Comparison of ENCODE assay signal across 11 cellular contexts in the genomic region with DNA sequence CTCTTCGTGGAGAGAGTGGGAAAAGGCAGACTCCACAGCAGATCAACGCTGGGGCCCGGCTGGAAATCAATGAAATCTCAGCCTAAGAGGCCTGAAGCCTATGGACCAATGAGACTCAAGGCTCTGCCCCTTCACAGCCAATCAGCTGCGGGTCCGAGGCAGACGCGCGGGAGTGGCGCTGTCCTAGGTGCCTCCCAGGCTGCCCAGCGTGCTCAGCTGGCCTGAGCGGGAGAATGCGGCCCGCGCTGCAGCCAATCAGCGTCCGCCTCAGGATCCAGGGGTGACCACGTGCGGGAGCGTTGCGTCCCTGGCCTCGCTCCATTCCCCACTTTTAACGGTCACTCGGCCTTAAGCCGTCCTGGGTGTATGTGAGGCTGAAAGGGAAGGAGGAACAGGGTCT. TPM values are rescaled to one million over a fixed set of nuclear protein-coding genes. Genes with fewer than 3 reads are reported as not detected.
DNase-seq lines count a peak whose midpoint lies in the region; ATAC-seq, FAIRE-seq and TF ChIP-seq lines count a peak whose summit lies in the region.
"Had no signal": no experiment of that assay in that cellular context is flagged by ENCODE, and none has a peak within 500 bp of the region (broad histone marks: within the 10 kb centered on the region; RNA-seq: fewer than 3 reads in every experiment).

A gene with protein sequence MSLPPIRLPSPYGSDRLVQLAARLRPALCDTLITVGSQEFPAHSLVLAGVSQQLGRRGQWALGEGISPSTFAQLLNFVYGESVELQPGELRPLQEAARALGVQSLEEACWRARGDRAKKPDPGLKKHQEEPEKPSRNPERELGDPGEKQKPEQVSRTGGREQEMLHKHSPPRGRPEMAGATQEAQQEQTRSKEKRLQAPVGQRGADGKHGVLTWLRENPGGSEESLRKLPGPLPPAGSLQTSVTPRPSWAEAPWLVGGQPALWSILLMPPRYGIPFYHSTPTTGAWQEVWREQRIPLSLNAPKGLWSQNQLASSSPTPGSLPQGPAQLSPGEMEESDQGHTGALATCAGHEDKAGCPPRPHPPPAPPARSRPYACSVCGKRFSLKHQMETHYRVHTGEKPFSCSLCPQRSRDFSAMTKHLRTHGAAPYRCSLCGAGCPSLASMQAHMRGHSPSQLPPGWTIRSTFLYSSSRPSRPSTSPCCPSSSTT (plus strand): TSS at position 341 of the 400 bp plus-strand sequence. CDS start 10,069 bp downstream, outside the sequence.

- H3K9me3 Mint-ChIP-seq in WTC11 = peaks cover 5% of the 10 kb centered on the region

- no peaks in the 10 kb centered on the region; the same call in 1 of the 2 replicates for H3K4me1 Mint-ChIP-seq in WTC11

- peaks cover 46% of the 10 kb centered on the region for H3K27me3 Mint-ChIP-seq in WTC11 (ENCODE audit: low read depth)

- no peak within 1 kb of the TSS for H3K4me3 Mint-ChIP-seq in WTC11

- peak; percentile 51 for DNase-seq in AG10803 (ENCODE audit: low read depth)
- DNase-seq in GM12892 (ENCODE audit: insufficient read length) = peak; percentile 21
- DNase-seq in WTC11 (ENCODE audit: low spot score) = peak; percentile 83
- peak; percentile 76 for DNase-seq in fibroblast of villous mesenchyme (ENCODE audit: low read depth)
- no peak for DNase-seq in NCI-H1105 (lab: John Stamatoyannopoulos, UW)
- DNase-seq: GDM1, sigmoid colon had no signal

- TF ChIP-seq CTCF in AG10803 (conservative IDR thresholded peaks at IDR 0.05; ENCODE audit: low read length) (no peak), WTC11 (IDR thresholded peaks at IDR 0.05) (no peak), fibroblast of villous mesenchyme (IDR thresholded peaks at IDR 0.05; ENCODE audit: insufficient read depth, low read depth, low read length) (no peak)

- peak; percentile 54 for ATAC-seq in WTC11
- no peak for ATAC-seq in HG03175 (IDR thresholded peaks at IDR 0.05; ENCODE audit: unreplicated experiment)
- ATAC-seq in GM19397 (IDR thresholded peaks at IDR 0.05; ENCODE audit: unreplicated experiment) = no peak
- ATAC-seq in HG02588 (IDR thresholded peaks at IDR 0.05; ENCODE audit: unreplicated experiment) = no peak

- POLR2A ChIA-PET in WTC11 (lab: Charles Lee) = interaction anchor here (3.1 kb wide), 1 partner anchor 9 kb away, joined by 14 read pairs; no protein-coding TSS in a partner anchor

- no peaks in the 10 kb centered on the region for H3K36me3 Mint-ChIP-seq in WTC11

- H3K4me3 ChIP-seq in AG10803 (ENCODE audit: low read length) (no peak within 1 kb of the TSS), fibroblast of villous mesenchyme (ENCODE audit: low read depth, low read length) (no peak within 1 kb of the TSS)

- TF ChIP-seq POLR2A in GM12892 (IDR thresholded peaks at IDR 0.05; ENCODE audit: low read depth, low read length) = no peak

- CTCF ChIA-PET in WTC11 (lab: Charles Lee) = interaction anchor here (1.2 to 2.8 kb wide), 3 partner anchors 10 to 146 kb away, joined by 4 to 16 read pairs (median 15); no protein-coding TSS in a partner anchor

- no peak for FAIRE-seq in GM12892 (lab: Jason Lieb, UNC)
- FAIRE-seq: RCC 7860 had no signal

- no peak within 1 kb of the TSS for H3K27ac Mint-ChIP-seq in WTC11

TF ChIP-seq in WTC11, 78 proteins besides CTCF, POLR2A, EP300 and RAD21 (continues in another document):
- TF ChIP-seq SP1 (CRISPR knock-in tag; conservative IDR thresholded peaks at IDR 0.05) (peak; percentile 74), NFYB (CRISPR knock-in tag; conservative IDR thresholded peaks at IDR 0.05; ENCODE audit: low read depth) (peak; percentile 90), ESRRA (CRISPR knock-in tag; IDR thresholded peaks at IDR 0.05; ENCODE audit: borderline replicate concordance) (peak; percentile 89), ZNF232 (CRISPR knock-in tag; IDR thresholded peaks at IDR 0.05) (peak; percentile 88; the same call in 1 of the 2 replicates)
- TF ChIP-seq, protein P1, sequence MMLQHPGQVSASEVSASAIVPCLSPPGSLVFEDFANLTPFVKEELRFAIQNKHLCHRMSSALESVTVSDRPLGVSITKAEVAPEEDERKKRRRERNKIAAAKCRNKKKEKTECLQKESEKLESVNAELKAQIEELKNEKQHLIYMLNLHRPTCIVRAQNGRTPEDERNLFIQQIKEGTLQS (CRISPR knock-in tag; conservative IDR thresholded peaks at IDR 0.05) = peak; percentile 83
- TF ChIP-seq, protein P2, sequence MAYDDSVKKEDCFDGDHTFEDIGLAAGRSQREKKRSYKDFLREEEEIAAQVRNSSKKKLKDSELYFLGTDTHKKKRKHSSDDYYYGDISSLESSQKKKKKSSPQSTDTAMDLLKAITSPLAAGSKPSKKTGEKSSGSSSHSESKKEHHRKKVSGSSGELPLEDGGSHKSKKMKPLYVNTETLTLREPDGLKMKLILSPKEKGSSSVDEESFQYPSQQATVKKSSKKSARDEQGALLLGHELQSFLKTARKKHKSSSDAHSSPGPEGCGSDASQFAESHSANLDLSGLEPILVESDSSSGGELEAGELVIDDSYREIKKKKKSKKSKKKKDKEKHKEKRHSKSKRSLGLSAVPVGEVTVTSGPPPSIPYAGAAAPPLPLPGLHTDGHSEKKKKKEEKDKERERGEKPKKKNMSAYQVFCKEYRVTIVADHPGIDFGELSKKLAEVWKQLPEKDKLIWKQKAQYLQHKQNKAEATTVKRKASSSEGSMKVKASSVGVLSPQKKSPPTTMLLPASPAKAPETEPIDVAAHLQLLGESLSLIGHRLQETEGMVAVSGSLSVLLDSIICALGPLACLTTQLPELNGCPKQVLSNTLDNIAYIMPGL (CRISPR knock-in tag; IDR thresholded peaks at IDR 0.05) = peak; percentile 71; the same call in 1 of the 2 replicates
- TF ChIP-seq, protein P3, sequence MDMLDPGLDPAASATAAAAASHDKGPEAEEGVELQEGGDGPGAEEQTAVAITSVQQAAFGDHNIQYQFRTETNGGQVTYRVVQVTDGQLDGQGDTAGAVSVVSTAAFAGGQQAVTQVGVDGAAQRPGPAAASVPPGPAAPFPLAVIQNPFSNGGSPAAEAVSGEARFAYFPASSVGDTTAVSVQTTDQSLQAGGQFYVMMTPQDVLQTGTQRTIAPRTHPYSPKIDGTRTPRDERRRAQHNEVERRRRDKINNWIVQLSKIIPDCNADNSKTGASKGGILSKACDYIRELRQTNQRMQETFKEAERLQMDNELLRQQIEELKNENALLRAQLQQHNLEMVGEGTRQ (CRISPR knock-in tag; IDR thresholded peaks at IDR 0.05) = peak; percentile 79
- TF ChIP-seq, protein P4, sequence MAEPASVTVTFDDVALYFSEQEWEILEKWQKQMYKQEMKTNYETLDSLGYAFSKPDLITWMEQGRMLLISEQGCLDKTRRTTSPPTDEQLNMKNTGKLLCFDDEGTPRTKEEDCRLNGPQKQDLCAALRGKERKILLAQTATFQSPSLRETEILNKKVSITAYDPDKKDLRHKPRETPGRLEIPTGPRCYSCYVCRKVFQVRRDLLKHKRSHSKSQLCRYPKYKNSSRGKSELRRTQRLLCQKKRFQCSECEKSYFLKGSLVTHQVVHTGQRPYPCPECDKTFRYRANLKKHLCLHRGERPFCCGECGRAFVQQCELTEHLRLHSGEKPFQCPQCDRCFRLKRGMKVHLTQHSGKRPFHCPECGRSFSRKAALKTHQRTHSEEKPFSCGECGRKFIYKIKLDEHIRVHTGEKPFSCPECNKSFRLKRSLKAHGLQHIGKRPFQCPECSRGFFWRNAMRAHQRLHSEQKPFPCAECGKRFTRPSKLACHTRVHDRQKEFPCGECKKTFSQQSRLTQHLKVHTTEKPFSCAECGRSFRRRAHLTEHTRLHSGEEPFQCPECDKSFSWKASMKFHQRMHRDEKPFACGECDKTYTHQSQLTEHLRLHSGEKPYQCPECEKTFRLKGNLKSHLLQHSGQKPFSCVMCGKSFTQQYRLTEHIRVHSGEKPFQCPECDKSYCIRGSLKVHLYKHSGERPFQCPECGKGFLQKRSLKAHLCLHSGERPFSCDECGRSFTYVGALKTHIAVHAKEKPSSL (CRISPR knock-in tag; conservative IDR thresholded peaks at IDR 0.05) = no peak
- TF ChIP-seq, protein P5, sequence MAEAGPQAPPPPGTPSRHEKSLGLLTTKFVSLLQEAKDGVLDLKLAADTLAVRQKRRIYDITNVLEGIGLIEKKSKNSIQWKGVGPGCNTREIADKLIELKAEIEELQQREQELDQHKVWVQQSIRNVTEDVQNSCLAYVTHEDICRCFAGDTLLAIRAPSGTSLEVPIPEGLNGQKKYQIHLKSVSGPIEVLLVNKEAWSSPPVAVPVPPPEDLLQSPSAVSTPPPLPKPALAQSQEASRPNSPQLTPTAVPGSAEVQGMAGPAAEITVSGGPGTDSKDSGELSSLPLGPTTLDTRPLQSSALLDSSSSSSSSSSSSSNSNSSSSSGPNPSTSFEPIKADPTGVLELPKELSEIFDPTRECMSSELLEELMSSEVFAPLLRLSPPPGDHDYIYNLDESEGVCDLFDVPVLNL (CRISPR knock-in tag; IDR thresholded peaks at IDR 0.05; ENCODE audit: borderline replicate concordance, low read depth) = peak; percentile 87; the same call in 1 of the 2 replicates
- TF ChIP-seq, protein P6, sequence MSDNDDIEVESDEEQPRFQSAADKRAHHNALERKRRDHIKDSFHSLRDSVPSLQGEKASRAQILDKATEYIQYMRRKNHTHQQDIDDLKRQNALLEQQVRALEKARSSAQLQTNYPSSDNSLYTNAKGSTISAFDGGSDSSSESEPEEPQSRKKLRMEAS (CRISPR knock-in tag; IDR thresholded peaks at IDR 0.05) = peak; percentile 99

RNA-seq across cellular contexts. Expression of the gene that starts here (rescaled TPM):
- 38.5 TPM for polyA plus RNA-seq in GM12892 (2012; ENCODE audit: missing spikeins)
- total RNA-seq in WTC11 (2021) (0.11 to 0.34 TPM (median 0.18 TPM) in 3 replicates), fibroblast of villous mesenchyme (not detected in 2 replicates)
- total RNA-seq: sigmoid colon had no signal

Comparison
In these comparisons a context has a peak if more than half of its experiments do, and no peak if none do; other contexts are left out.
1. Peak in DNase-seq and ATAC-seq in WTC11; RNA of the gene not detected or under 1 TPM.
2. Peak in DNase-seq in fibroblast of villous mesenchyme; RNA of the gene not detected or under 1 TPM.